8 cellular contexts compared by ENCODE assay signal in genomic region chr5:177302354-177303110, GRCh38. TPM values are rescaled to one million over a fixed set of nuclear protein-coding genes. Genes with fewer than 3 reads are reported as not detected.
A peak's percentile ranks its signal among the peaks of the same experiment; 100 is the strongest.
DNase-seq lines count a peak whose midpoint lies in the region; ATAC-seq, FAIRE-seq and TF ChIP-seq lines count a peak whose summit lies in the region.

No MANE protein-coding gene starts in this region.

- in situ Hi-C loops in SK-MEL-5 (cut with HindIII; ENCODE audit: low pct_unique_long_range_greater_than_20kb, low sequenced_read_pairs) (no loop called here), KBM-7 (cut with MboI; ENCODE audit: low pct_unique_long_range_greater_than_20kb, low sequenced_read_pairs) (no loop called here)

- DNase-seq in NCI-H2196 (lab: John Stamatoyannopoulos, UW; ENCODE audit: unreplicated experiment): peak; percentile 17
- DNase-seq in NCI-H2196 treated with DMSO at 0.1 percent for 48 hours (lab: John Stamatoyannopoulos, UW; ENCODE audit: unreplicated experiment): no peak
- DNase-seq in SK-MEL-5 (ENCODE audit: low read depth, low spot score): peak; percentile 34
- no peak for DNase-seq in epithelial cell of proximal tubule (ENCODE audit: low read depth)
- peak in 4 of 6 donors; percentile 53 to 58 (median 57) for DNase-seq in pancreas
- DNase-seq in DMS 273 (lab: John Stamatoyannopoulos, UW; ENCODE audit: unreplicated experiment): no peak
- DNase-seq in GF-D8 (lab: John Stamatoyannopoulos, UW): no peak
- DNase-seq in KBM-7: no peak

- no peaks in the 10 kb centered on the region for H3K9me3 ChIP-seq in pancreas

- peak; percentile 32 to 39 (median 36) for ATAC-seq in pancreas

- peaks cover 27 to 41% (median 30%) of the 10 kb centered on the region in 3 donors for H3K4me1 ChIP-seq in pancreas

- TF ChIP-seq CTCF in epithelial cell of proximal tubule (conservative IDR thresholded peaks at IDR 0.05; ENCODE audit: low read depth, low read length): peak; percentile 23
- TF ChIP-seq CTCF in pancreas (IDR thresholded peaks at IDR 0.05): no peak

- intact Hi-C loops in pancreas (cut with DNase I): loop anchor here in 1 of 3 donors (10.0 kb wide), 1 partner anchor 188 kb away; no protein-coding TSS in a partner anchor

- H3K36me3 ChIP-seq in pancreas: peaks cover 0 to 12% (median 7%) of the 10 kb centered on the region in 3 donors

- no peaks in the 10 kb centered on the region for H3K27me3 ChIP-seq in pancreas

- 17 to 18% methylated on average over 24 of the region's 24 CpGs for WGBS in pancreas, 2 donors

- H3K4me3 ChIP-seq in epithelial cell of proximal tubule (ENCODE audit: low read depth, low read length) (peak overlapping the region; percentile 99), pancreas (peak overlapping the region; percentile 69 to 91 (median 79))

- H3K27ac ChIP-seq in pancreas: peak overlapping the region; percentile 85 to 89 (median 86)

- no peak for FAIRE-seq in pancreas (lab: Jason Lieb, UNC)

RNA-seq across cellular contexts. Expression of gene RAB24, which starts 1.0 kb away (rescaled TPM):
- total RNA-seq in SK-MEL-5 (2014; rRNA removed; shearing (Covaris generic)): 11.0 and 14.9 TPM in 2 replicates
- polyA plus RNA-seq in SK-MEL-5 (2015; cell fraction: cytosol; rRNA removed): 23.2 and 29.3 TPM in 2 replicates
- 402 and 487 TPM in 2 replicates for polyA plus RNA-seq in SK-MEL-5 (2015; cell fraction: nucleus; rRNA removed)
- total RNA-seq in epithelial cell of proximal tubule (16.7 and 22.4 TPM in 2 replicates), pancreas (10 to 100 TPM; 34.5 to 43.1 (median 37.7) TPM)
- 100 to 1,000 TPM; 125 to 160 TPM for polyA plus RNA-seq in pancreas

RNA-seq across cellular contexts. Expression of gene PRELID1, which starts 1.1 kb away (rescaled TPM):
- total RNA-seq in SK-MEL-5 (2014; rRNA removed; shearing (Covaris generic)): 219 and 221 TPM in 2 replicates
- 224 and 293 TPM in 2 replicates for polyA plus RNA-seq in SK-MEL-5 (2015; cell fraction: cytosol; rRNA removed)
- 28.9 and 51.1 TPM in 2 replicates for polyA plus RNA-seq in SK-MEL-5 (2015; cell fraction: nucleus; rRNA removed)
- total RNA-seq in epithelial cell of proximal tubule: 150 and 273 TPM in 2 replicates
- 100 to 1,000 TPM in 4 of 6 donors, 10 to 100 TPM in 2; 77.8 to 153 (median 127) TPM for total RNA-seq in pancreas
- polyA plus RNA-seq in pancreas: 100 to 1,000 TPM in 1 of 2 donors, 10 to 100 TPM in 1; 98.6 to 134 TPM

RNA-seq across cellular contexts. Expression of gene MXD3, which starts 9.2 kb away (rescaled TPM):
- 1.9 and 3.6 TPM in 2 replicates for total RNA-seq in SK-MEL-5 (2014; rRNA removed; shearing (Covaris generic))
- polyA plus RNA-seq in SK-MEL-5 (2015; cell fraction: cytosol; rRNA removed): 13.7 and 16.7 TPM in 2 replicates
- polyA plus RNA-seq in SK-MEL-5 (2015; cell fraction: nucleus; rRNA removed): 52.0 and 56.6 TPM in 2 replicates
- total RNA-seq in epithelial cell of proximal tubule: 41.9 and 42.7 TPM in 2 replicates
- total RNA-seq in pancreas: 1 to 10 TPM; 3.0 to 7.1 (median 5.4) TPM
- 10 to 100 TPM; 34.2 to 55.0 TPM for polyA plus RNA-seq in pancreas

RNA-seq across cellular contexts. Expression of gene LMAN2, which starts 48.9 kb away (rescaled TPM):
- total RNA-seq in SK-MEL-5 (2014; rRNA removed; shearing (Covaris generic)): 273 and 299 TPM in 2 replicates
- polyA plus RNA-seq in SK-MEL-5 (2015; cell fraction: cytosol; rRNA removed): 546 and 571 TPM in 2 replicates
- 82.1 and 103 TPM in 2 replicates for polyA plus RNA-seq in SK-MEL-5 (2015; cell fraction: nucleus; rRNA removed)
- total RNA-seq in epithelial cell of proximal tubule (252 and 266 TPM in 2 replicates), pancreas (100 to 1,000 TPM in 2 of 6 donors, 10 to 100 TPM in 4; 71.1 to 128 (median 92.6) TPM)
- polyA plus RNA-seq in pancreas: 100 to 1,000 TPM in 1 of 2 donors, 10 to 100 TPM in 1; 80.7 to 110 TPM

RNA-seq across cellular contexts. Expression of gene RGS14, which starts 55.2 kb away (rescaled TPM):
- 12.3 and 15.7 TPM in 2 replicates for total RNA-seq in SK-MEL-5 (2014; rRNA removed; shearing (Covaris generic))
- 25.4 and 33.3 TPM in 2 replicates for polyA plus RNA-seq in SK-MEL-5 (2015; cell fraction: cytosol; rRNA removed)
- polyA plus RNA-seq in SK-MEL-5 (2015; cell fraction: nucleus; rRNA removed): 15.8 and 17.9 TPM in 2 replicates
- total RNA-seq in epithelial cell of proximal tubule (17.1 and 19.6 TPM in 2 replicates), pancreas (10 to 100 TPM in 4 of 6 donors, 1 to 10 TPM in 2; 7.0 to 15.7 (median 11.3) TPM)
- polyA plus RNA-seq in pancreas: 10 to 100 TPM; 24.7 to 30.9 TPM

Comparison
In these comparisons a context has a peak if more than half of its experiments do, and no peak if none do; other contexts are left out.
1. DNase-seq: peak in NCI-H2196 (single experiment), SK-MEL-5 (single experiment) and pancreas (4 of 6); none in NCI-H2196 treated with DMSO at 0.1 percent for 48 hours (single experiment), epithelial cell of proximal tubule (single experiment), DMS 273 (single experiment), GF-D8 (single experiment) and KBM-7 (single experiment).